In the genomic region with DNA sequence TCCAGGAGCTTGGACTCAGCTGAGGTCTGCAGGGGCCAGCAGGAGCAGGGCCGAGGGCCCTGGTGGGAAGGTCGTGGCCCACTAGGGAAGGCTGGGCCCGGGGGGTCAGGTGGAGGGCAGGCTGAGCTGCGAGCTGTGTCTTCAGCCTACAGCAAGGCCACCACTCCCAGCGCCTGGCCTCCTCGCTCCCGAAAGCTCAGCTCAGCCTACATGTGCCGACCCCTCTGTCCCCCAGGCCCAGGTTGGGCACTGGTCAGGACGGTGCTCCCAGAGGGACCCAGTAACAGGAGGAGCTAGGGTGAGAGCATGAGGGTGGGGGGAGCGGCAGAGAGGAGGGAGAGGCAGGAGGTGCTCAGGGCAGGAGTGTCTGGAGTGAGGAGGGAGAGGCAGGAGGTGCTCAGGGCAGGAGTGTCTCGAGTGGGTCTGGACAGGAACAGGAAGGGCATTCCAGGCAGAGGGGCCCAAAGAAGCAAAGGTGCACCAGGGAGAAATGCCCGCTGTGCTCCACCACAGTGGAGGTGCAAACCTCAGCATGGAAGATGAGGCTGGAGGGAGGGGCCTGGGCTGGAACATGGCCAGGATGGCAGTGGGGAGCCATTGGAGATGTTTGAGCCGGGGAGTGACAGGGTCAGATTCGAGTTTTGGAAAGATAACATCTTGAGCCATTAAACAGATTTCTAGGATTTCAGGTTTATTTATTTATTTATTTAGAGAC, we compare ENCODE assay signal across 8 cellular contexts. TPM values are rescaled to one million over a fixed set of nuclear protein-coding genes. Genes with fewer than 3 reads are reported as not detected.
DNase-seq lines count a peak whose midpoint lies in the region; ATAC-seq and TF ChIP-seq lines count a peak whose summit lies in the region.

No MANE protein-coding gene starts in this region.

- no peaks in the 10 kb centered on the region for H3K79me2 ChIP-seq in mammary epithelial cell (ENCODE audit: insufficient read depth, low read length)

- intact Hi-C loops in cardiac septum (cut with DNase I) (loop anchor here (5.0 kb wide), 5 partner anchors 73 to 378 kb away; a partner anchor contains a TSS), left ventricle myocardium superior (cut with micrococcal nuclease) (no loop called here), mammary epithelial cell (cut with micrococcal nuclease) (loop anchor here (5.0 kb wide), 2 partner anchors 88 to 398 kb away; a partner anchor contains a TSS), mucosa of descending colon (cut with DNase I, micrococcal nuclease) (loop anchor here in 1 of 2 donors (10.0 kb wide), 1 partner anchor 70 kb away; a partner anchor contains a TSS), uterus (cut with DNase I; ENCODE audit: low total_unique reads) (no loop called here)

- dilution Hi-C loops in mammary epithelial cell (cut with HindIII; ENCODE audit: low sequenced_read_pairs), result no loop called here

- H3K9ac ChIP-seq in mammary epithelial cell (ENCODE audit: insufficient read depth, low read length), result no peak overlapping the region

- no peak for ATAC-seq in left ventricle myocardium superior
- ATAC-seq in mucosa of descending colon, result no peak
- no peak for ATAC-seq in GM18511 (IDR thresholded peaks at IDR 0.05; ENCODE audit: unreplicated experiment)
- ATAC-seq in GM19395 (IDR thresholded peaks at IDR 0.05; ENCODE audit: unreplicated experiment), result no peak
- no peak for ATAC-seq in GM18498 (IDR thresholded peaks at IDR 0.05; ENCODE audit: unreplicated experiment)

- in situ Hi-C loops in mammary epithelial cell (cut with MboI; ENCODE audit: low sequenced_read_pairs in 2 of 2), result loop anchor here (5.0 to 25.0 kb wide), 4 partner anchors 70 to 250 kb away; a partner anchor contains a TSS

- H3K36me3 ChIP-seq in mammary epithelial cell (ENCODE audit: insufficient read depth, low read length), result no peaks in the 10 kb centered on the region
- no peaks in the 10 kb centered on the region for H3K36me3 ChIP-seq in mucosa of descending colon (ENCODE audit: low read depth)
- H3K36me3 ChIP-seq in uterus, result no peaks in the 10 kb centered on the region

- H3K27ac ChIP-seq in mammary epithelial cell (ENCODE audit: insufficient read depth, low read depth, low read length) (no peak overlapping the region), uterus (peak overlapping the region; percentile 92 to 97)

- TF ChIP-seq POLR2A in uterus (IDR thresholded peaks at IDR 0.05), result no peak

- CTCF ChIA-PET in mammary epithelial cell (lab: Charles Lee; ENCODE audit: low non-redundant PET), result interaction anchor here (0.5 to 0.7 kb wide), 2 partner anchors 74 to 102 kb away, joined by 3 to 8 read pairs; a partner anchor contains a TSS

- peak; percentile 71 for DNase-seq in cardiac septum (ENCODE audit: low spot score)
- no peak for DNase-seq in left ventricle myocardium superior
- DNase-seq in mammary epithelial cell, result no peak
- DNase-seq in mucosa of descending colon, result peak in 2 of 3 donors; percentile 58 to 67
- peak in 1 of 2 donors; percentile 33 for DNase-seq in uterus

- H3K9me3 ChIP-seq in mammary epithelial cell (replicated peaks; ENCODE audit: insufficient read depth, low read length) (no peaks in the 10 kb centered on the region), mucosa of descending colon (no peaks in the 10 kb centered on the region), uterus (no peaks in the 10 kb centered on the region)

- H2AFZ ChIP-seq in mammary epithelial cell (ENCODE audit: low read depth, low read length), result peak overlapping the region; percentile 68

- H3K4me1 ChIP-seq in mammary epithelial cell (ENCODE audit: insufficient read depth, low read length), result peaks cover 51% of the 10 kb centered on the region
- H3K4me1 ChIP-seq in mucosa of descending colon (ENCODE audit: low read depth), result peaks cover 37% of the 10 kb centered on the region
- H3K4me1 ChIP-seq in uterus, result peaks cover 3 to 24% of the 10 kb centered on the region in 2 donors

- peak overlapping the region; percentile 90 for H3K4me2 ChIP-seq in mammary epithelial cell (ENCODE audit: insufficient read depth, low read depth, low read length)

- BruUV-seq in mammary epithelial cell (replicated peaks; lab: Mats Ljungman, UMichigan), result no TSS peak

- H3K4me3 ChIP-seq in mammary epithelial cell (replicated peaks in 1 of 3; ENCODE audit: insufficient read depth in 1 of 3, low read depth in 2 of 3, low read length in 3 of 3), result peak overlapping the region; percentile 40 to 80 (median 55)
- H3K4me3 ChIP-seq in mucosa of descending colon, result no peak overlapping the region
- peak overlapping the region; percentile 65 to 70 for H3K4me3 ChIP-seq in uterus

- WGBS in mammary epithelial cell (ENCODE audit: low coverage, missing lambda C conversion rate), result 67% methylated on average over 11 of the region's 14 CpGs

- TF ChIP-seq CTCF in mammary epithelial cell (conservative IDR thresholded peaks at IDR 0.05 in 1 of 2, IDR thresholded peaks at IDR 0.05 in 1 of 2; ENCODE audit: extremely low read depth in 1 of 2, insufficient read depth in 1 of 2, low read depth in 1 of 2, low read length in 2 of 2), result no peak
- TF ChIP-seq CTCF in mucosa of descending colon (IDR thresholded peaks at IDR 0.05), result no peak
- no peak for TF ChIP-seq CTCF in uterus (IDR thresholded peaks at IDR 0.05)

- H4K20me1 ChIP-seq in mammary epithelial cell (ENCODE audit: insufficient read depth, low read length), result no peaks in the 10 kb centered on the region

- H3K27me3 ChIP-seq in mammary epithelial cell (ENCODE audit: insufficient read depth, low read length), result no peaks in the 10 kb centered on the region
- H3K27me3 ChIP-seq in uterus, result no peaks in the 10 kb centered on the region

RNA-seq across cellular contexts. Expression of a gene that starts 29.1 kb away (rescaled TPM):
- total RNA-seq in cardiac septum, result 0.73 TPM
- total RNA-seq in left ventricle myocardium superior, result 1.3 TPM
- under 1 TPM in 1 of 2 donors, not detected in 1; 0.24 TPM for total RNA-seq in mammary epithelial cell
- polyA plus RNA-seq in mammary epithelial cell, result not detected
- not detected for polyA minus RNA-seq in mammary epithelial cell
- total RNA-seq in mucosa of descending colon, result 1 to 10 TPM; 1.7 to 4.0 (median 3.1) TPM
- 1 to 10 TPM in 2 of 4 donors, not detected in 2; 1.7 to 3.7 TPM for total RNA-seq in uterus

Comparison
In these comparisons a context has a peak if more than half of its experiments do, and no peak if none do; other contexts are left out.
1. DNase-seq: peak in cardiac septum (single experiment) and mucosa of descending colon (2 of 3); none in left ventricle myocardium superior (single experiment) and mammary epithelial cell (single experiment).
2. intact Hi-C loops: an anchor here in cardiac septum (5.0 kb wide) and mammary epithelial cell (5.0 kb wide); none called in left ventricle myocardium superior and uterus.